In genomic region chrX:132615396-132616131, GRCh38 we compare ENCODE assay signal across 8 cellular contexts.
DNase-seq lines count a peak whose midpoint lies in the region; ATAC-seq and TF ChIP-seq lines count a peak whose summit lies in the region.

No MANE protein-coding gene starts in this region.

- H3K27ac ChIP-seq in gastroesophageal sphincter = no peak overlapping the region

- TF ChIP-seq CTCF in gastroesophageal sphincter (IDR thresholded peaks at IDR 0.05) = peak in 1 of 4 experiments; percentile 40

- no peaks in the 10 kb centered on the region for H3K4me1 ChIP-seq in gastroesophageal sphincter

- no peaks in the 10 kb centered on the region for H3K9me3 ChIP-seq in gastroesophageal sphincter

- ATAC-seq in GM19467 (IDR thresholded peaks at IDR 0.05; ENCODE audit: unreplicated experiment) (peak; percentile 60), gastroesophageal sphincter (no peak), HG03521 (IDR thresholded peaks at IDR 0.05; ENCODE audit: unreplicated experiment) (no peak)

- no peaks in the 10 kb centered on the region for H3K36me3 ChIP-seq in gastroesophageal sphincter

- no peaks in the 10 kb centered on the region for H3K27me3 ChIP-seq in gastroesophageal sphincter

- no peak overlapping the region for H3K4me3 ChIP-seq in gastroesophageal sphincter

- TF ChIP-seq POLR2A in gastroesophageal sphincter (IDR thresholded peaks at IDR 0.05) = no peak

- TF ChIP-seq EP300 in gastroesophageal sphincter (IDR thresholded peaks at IDR 0.05) = no peak

- peak; percentile 2 for DNase-seq in COR-L47 (lab: John Stamatoyannopoulos, UW)
- peak; percentile 16 to 47 for DNase-seq in NCI-H526 (lab: John Stamatoyannopoulos, UW)
- DNase-seq in activated T-cell treated with anti-CD3 and anti-CD28 coated beads, Interleukin-2, amount 50 U/mL, for 48 hours = peak; percentile 55 to 70
- peak; percentile 24 for DNase-seq in globus pallidus (ENCODE audit: low spot score)
- peak; percentile 49 for DNase-seq in stimulated activated CD4-positive, alpha-beta T cell treated with anti-CD3 and anti-CD28 coated beads, Interleukin-15, amount 100 ng/mL, for 24 hours

- 0 to 35% methylated on average over 1 to 4 of the region's 4 CpGs for WGBS in gastroesophageal sphincter (ENCODE audit: low coverage in 1 of 2), 2 donors

Comparison
In these comparisons a context has a peak if more than half of its experiments do, and no peak if none do; other contexts are left out.
1. DNase-seq: peak in every context shown above with its lines; median percentile 62 in activated T-cell treated with anti-CD3 and anti-CD28 coated beads, Interleukin-2, amount 50 U/mL, for 48 hours; 49 in stimulated activated CD4-positive, alpha-beta T cell treated with anti-CD3 and anti-CD28 coated beads, Interleukin-15, amount 100 ng/mL, for 24 hours; 32 in NCI-H526; 24 in globus pallidus; 2 in COR-L47.